Comparison of ENCODE assay signal across 22 cellular contexts in the genomic region with DNA sequence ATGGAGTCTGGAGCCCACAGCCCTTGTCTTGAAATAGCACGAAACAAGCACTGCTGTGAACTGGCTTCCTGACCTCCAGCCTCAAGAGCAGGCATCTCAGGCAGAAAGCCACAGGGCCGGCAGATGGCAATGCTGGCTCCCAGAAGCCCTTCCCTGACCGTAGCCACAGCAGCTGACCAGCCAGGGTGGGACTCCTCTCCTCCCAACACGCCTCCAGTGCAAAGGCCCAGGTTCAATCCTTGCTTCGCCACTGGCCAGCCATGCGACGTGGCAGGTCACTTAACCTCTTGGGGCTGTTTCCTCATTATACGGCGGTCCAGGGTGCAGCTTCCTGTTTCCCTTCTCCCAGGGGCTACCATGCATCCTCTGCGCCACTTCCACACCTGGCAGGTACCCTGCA. TPM values are rescaled to one million over a fixed set of nuclear protein-coding genes. Genes with fewer than 3 reads are reported as not detected.
DNase-seq lines count a peak whose midpoint lies in the region; ATAC-seq and TF ChIP-seq lines count a peak whose summit lies in the region.
"Had no signal": no experiment of that assay in that cellular context is flagged by ENCODE, and none has a peak within 500 bp of the region (broad histone marks: within the 10 kb centered on the region; RNA-seq: fewer than 3 reads in every experiment).

No MANE protein-coding gene starts in this region.

- H3K9me3 ChIP-seq in BLaER1 treated with 17β-estradiol and CSF1 and Interleukin-3, amounts not matched to agents 10 nM and 100 nM (replicated peaks in 1 of 11), result no peaks in the 10 kb centered on the region
- H3K9me3 ChIP-seq: tibial nerve had no signal

- TF ChIP-seq CTCF in glutamatergic neuron (IDR thresholded peaks at IDR 0.05; ENCODE audit: partially characterized antibody, unreplicated experiment), result no peak
- TF ChIP-seq CTCF in coronary artery (IDR thresholded peaks at IDR 0.05), result no peak

- H3K27ac ChIP-seq in BLaER1 treated with 17β-estradiol and CSF1 and Interleukin-3, amounts not matched to agents 10 nM and 100 nM, result peak overlapping the region in 1 of 11 experiments; percentile 14; a peak in 1 of 22 replicates
- no peak overlapping the region for H3K27ac ChIP-seq in coronary artery
- H3K27ac ChIP-seq: cardiac muscle cell, tibial nerve had no signal

- DNase-seq in glutamatergic neuron (no peak), naive B cell (no peak), coronary artery (ENCODE audit: low spot score) (no peak), GM19240 (ENCODE audit: insufficient read length, low spot score) (no peak)
- DNase-seq: activated CD4-positive, alpha-beta T cell treated with anti-CD3 and anti-CD28 coated beads, Interleukin-2, amount 50 U/mL, for 1 hour; activated CD8-positive, alpha-beta memory T cell treated with anti-CD3 and anti-CD28 coated beads, Interleukin-2, amount 10 ng/mL, durations not matched to agents 7 days and 5 days; anterior cingulate cortex; CD8-positive, alpha-beta T cell; GOT3; mesenchymal stem cell; naive thymus-derived CD4-positive, alpha-beta T cell; NCI-H1694 treated with DMSO at 0.1 percent for 48 hours; stimulated activated CD4-positive, alpha-beta T cell treated with anti-CD3 and anti-CD28 coated beads, Interleukin-4, amount 100 ng/mL, for 1 hour; stimulated activated naive CD8-positive, alpha-beta T cell treated with anti-CD3 and anti-CD28 coated beads, Interleukin-15, Interleukin-2, amounts not matched to agents 100 U/mL and 50 U/mL, for 24 hours; T-helper 9 cell had no signal

- peak; percentile 11 to 24 for ATAC-seq in naive B cell (ENCODE audit: low read depth in 2 of 2)
- no peak for ATAC-seq in HG03108 (IDR thresholded peaks at IDR 0.05; ENCODE audit: unreplicated experiment)
- ATAC-seq: activated CD8-positive, alpha-beta memory T cell treated with anti-CD3 and anti-CD28 coated beads, Interleukin-2, amount 10 ng/mL, durations not matched to agents 7 days and 5 days; CD8-positive, alpha-beta T cell; stimulated activated naive CD8-positive, alpha-beta T cell treated with anti-CD3 and anti-CD28 coated beads, Interleukin-15, Interleukin-2, amounts not matched to agents 100 U/mL and 50 U/mL, for 24 hours had no signal

- H3K9me3 Mint-ChIP-seq in IgD-negative memory B cell, result no peaks in the 10 kb centered on the region
- H3K9me3 Mint-ChIP-seq in glutamatergic neuron (ENCODE audit: unreplicated experiment), result peaks cover 3% of the 10 kb centered on the region
- no peaks in the 10 kb centered on the region for H3K9me3 Mint-ChIP-seq in naive B cell
- H3K9me3 Mint-ChIP-seq: activated naive CD4-positive, alpha-beta T cell treated with anti-CD3 and anti-CD28 coated beads, Interleukin-2, amount 50 U/mL, for 72 hours; activated T-helper 1 cell treated with anti-CD3 and anti-CD28 coated beads, Interleukin-12 subunit alpha, Interleukin-12 subunit beta, Interleukin-2, Interleukin-4 antibody, amounts not matched to agents 30 ng/mL and 10 ng/mL and 1 ng/mL, durations not matched to agents 14 hours and 24 hours and 36 hours; CD8-positive, alpha-beta T cell; naive thymus-derived CD4-positive, alpha-beta T cell had no signal

- peaks cover 0 to 17% (median 9%) of the 10 kb centered on the region in 11 experiments; a peak in 8 of 22 replicates for H4K20me1 ChIP-seq in BLaER1 treated with 17β-estradiol and CSF1 and Interleukin-3, amounts not matched to agents 10 nM and 100 nM

- peaks cover 28 to 39% (median 34%) of the 10 kb centered on the region in 10 experiments for H3K4me1 ChIP-seq in BLaER1 treated with 17β-estradiol and CSF1 and Interleukin-3, amounts not matched to agents 10 nM and 100 nM

- H3K36me3 ChIP-seq in BLaER1 treated with 17β-estradiol and CSF1 and Interleukin-3, amounts not matched to agents 10 nM and 100 nM, result peaks cover 0 to 7% (median 0%) of the 10 kb centered on the region in 11 experiments; a peak in 2 of 22 replicates
- H3K36me3 ChIP-seq: cardiac muscle cell had no signal

- peak overlapping the region in 1 of 11 experiments; percentile 27; a peak in 1 of 22 replicates for H3K9ac ChIP-seq in BLaER1 treated with 17β-estradiol and CSF1 and Interleukin-3, amounts not matched to agents 10 nM and 100 nM

- no peak overlapping the region for H3K4me3 ChIP-seq in BLaER1 treated with 17β-estradiol and CSF1 and Interleukin-3, amounts not matched to agents 10 nM and 100 nM
- H3K4me3 ChIP-seq in coronary artery, result no peak overlapping the region
- H3K4me3 ChIP-seq: cardiac muscle cell, tibial nerve had no signal

- peak overlapping the region; percentile 7 to 67 (median 50); a peak in 21 of 22 replicates for H3K4me2 ChIP-seq in BLaER1 treated with 17β-estradiol and CSF1 and Interleukin-3, amounts not matched to agents 10 nM and 100 nM

- no peaks in the 10 kb centered on the region for H3K27me3 ChIP-seq in BLaER1 treated with 17β-estradiol and CSF1 and Interleukin-3, amounts not matched to agents 10 nM and 100 nM
- H3K27me3 ChIP-seq: cardiac muscle cell, tibial nerve had no signal

- H3K4me3 Mint-ChIP-seq in IgD-negative memory B cell (peak overlapping the region in 3 of 4 donors; percentile 1 to 93 (median 90)), glutamatergic neuron (ENCODE audit: unreplicated experiment) (no peak overlapping the region), naive B cell (peak overlapping the region in 2 of 8 donors; percentile 51 to 61)
- H3K4me3 Mint-ChIP-seq: activated CD8-positive, alpha-beta memory T cell treated with anti-CD3 and anti-CD28 coated beads, Interleukin-2, amount 10 ng/mL, durations not matched to agents 7 days and 5 days; activated T-helper 1 cell treated with anti-CD3 and anti-CD28 coated beads, Interleukin-12 subunit alpha, Interleukin-12 subunit beta, Interleukin-2, Interleukin-4 antibody, amounts not matched to agents 30 ng/mL and 10 ng/mL and 1 ng/mL, durations not matched to agents 14 hours and 24 hours and 36 hours; CD8-positive, alpha-beta T cell; naive thymus-derived CD4-positive, alpha-beta T cell had no signal

- H3K36me3 Mint-ChIP-seq in IgD-negative memory B cell, result peaks cover 1% of the 10 kb centered on the region
- H3K36me3 Mint-ChIP-seq in glutamatergic neuron (ENCODE audit: unreplicated experiment), result no peaks in the 10 kb centered on the region
- no peaks in the 10 kb centered on the region for H3K36me3 Mint-ChIP-seq in naive B cell
- H3K36me3 Mint-ChIP-seq: activated CD8-positive, alpha-beta memory T cell treated with anti-CD3 and anti-CD28 coated beads, Interleukin-2, amount 10 ng/mL, durations not matched to agents 7 days and 5 days; activated naive CD4-positive, alpha-beta T cell treated with anti-CD3 and anti-CD28 coated beads, Interleukin-2, amount 50 U/mL, for 72 hours had no signal

- H3K27me3 Mint-ChIP-seq in IgD-negative memory B cell (no peaks in the 10 kb centered on the region), glutamatergic neuron (ENCODE audit: unreplicated experiment) (peaks cover under 1% of the 10 kb centered on the region), naive B cell (no peaks in the 10 kb centered on the region)
- H3K27me3 Mint-ChIP-seq: activated CD8-positive, alpha-beta memory T cell treated with anti-CD3 and anti-CD28 coated beads, Interleukin-2, amount 10 ng/mL, durations not matched to agents 7 days and 5 days; naive thymus-derived CD4-positive, alpha-beta T cell had no signal

- peak overlapping the region in 1 of 3 donors; percentile 86 for H3K27ac Mint-ChIP-seq in IgD-negative memory B cell
- peak overlapping the region; percentile 33 for H3K27ac Mint-ChIP-seq in glutamatergic neuron (ENCODE audit: unreplicated experiment)
- peak overlapping the region in 5 of 6 donors; percentile 6 to 92 (median 60) for H3K27ac Mint-ChIP-seq in naive B cell
- H3K27ac Mint-ChIP-seq: activated CD8-positive, alpha-beta memory T cell treated with anti-CD3 and anti-CD28 coated beads, Interleukin-2, amount 10 ng/mL, durations not matched to agents 7 days and 5 days; activated naive CD4-positive, alpha-beta T cell treated with anti-CD3 and anti-CD28 coated beads, Interleukin-2, amount 50 U/mL, for 72 hours; activated T-helper 1 cell treated with anti-CD3 and anti-CD28 coated beads, Interleukin-12 subunit alpha, Interleukin-12 subunit beta, Interleukin-2, Interleukin-4 antibody, amounts not matched to agents 30 ng/mL and 10 ng/mL and 1 ng/mL, durations not matched to agents 14 hours and 24 hours and 36 hours; CD8-positive, alpha-beta T cell had no signal

- peaks cover 22 to 43% (median 38%) of the 10 kb centered on the region in 3 donors for H3K4me1 Mint-ChIP-seq in IgD-negative memory B cell
- peaks cover 15% of the 10 kb centered on the region for H3K4me1 Mint-ChIP-seq in glutamatergic neuron (ENCODE audit: low read depth, unreplicated experiment)
- peaks cover 32 to 45% (median 43%) of the 10 kb centered on the region in 3 donors for H3K4me1 Mint-ChIP-seq in naive B cell
- H3K4me1 Mint-ChIP-seq: activated CD8-positive, alpha-beta memory T cell treated with anti-CD3 and anti-CD28 coated beads, Interleukin-2, amount 10 ng/mL, durations not matched to agents 7 days and 5 days had no signal

RNA-seq across cellular contexts. Expression of a gene that starts 12.8 kb away (rescaled TPM):
- polyA plus RNA-seq in IgD-negative memory B cell (21.3 TPM), naive B cell (ENCODE audit: low read depth in 6 of 6) (10 to 100 TPM; 16.2 to 25.4 (median 20.0) TPM)
- 24.7 TPM for total RNA-seq in glutamatergic neuron (ENCODE audit: unreplicated experiment)
